Comparison of ENCODE assay signal across 8 cellular contexts in genomic region chr19:45792482-45793177, GRCh38. TPM values are rescaled to one million over a fixed set of nuclear protein-coding genes. Genes with fewer than 3 reads are reported as not detected.
DNase-seq lines count a peak whose midpoint lies in the region; ATAC-seq and TF ChIP-seq lines count a peak whose summit lies in the region.

Gene DMWD, minus strand, starts transcription at chr19:45792845. Its CDS starts 89 bp downstream, at chr19:45792756.

- peak within 1 kb of the TSS; percentile 11 for H3K4me3 ChIP-seq in mucosa of stomach (ENCODE audit: low read length)

- peak within 1 kb of the TSS; percentile 16 for H3K9ac ChIP-seq in mucosa of stomach (ENCODE audit: low read length)

- H3K4me1 Mint-ChIP-seq in IgD-negative memory B cell, result peaks cover 25 to 29% (median 25%) of the 10 kb centered on the region in 3 donors

- no peaks in the 10 kb centered on the region for H3K9me3 ChIP-seq in mucosa of stomach (ENCODE audit: control insufficient read depth, low read length)

- peaks cover 12% of the 10 kb centered on the region for H3K4me1 ChIP-seq in mucosa of stomach (ENCODE audit: control insufficient read depth, insufficient read depth, low read length)

- TF ChIP-seq POLR2A in erythroblast (IDR thresholded peaks at IDR 0.05; ENCODE audit: low read length), result peak; percentile 77

- peaks cover 5% of the 10 kb centered on the region for H3K27me3 Mint-ChIP-seq in IgD-negative memory B cell

- peak; percentile 82 for ATAC-seq in GM21528 (IDR thresholded peaks at IDR 0.05; ENCODE audit: low FRiP score, unreplicated experiment)

- H3K4me3 Mint-ChIP-seq in IgD-negative memory B cell, result peak within 1 kb of the TSS; percentile 86 to 96 (median 92)

- no peaks in the 10 kb centered on the region for H3K27me3 ChIP-seq in mucosa of stomach (ENCODE audit: control insufficient read depth, insufficient read depth, low read length)

- peaks cover 7% of the 10 kb centered on the region for H3K36me3 Mint-ChIP-seq in IgD-negative memory B cell

- H3K36me3 ChIP-seq in mucosa of stomach (ENCODE audit: control insufficient read depth, insufficient read depth, low read length), result no peaks in the 10 kb centered on the region

- no peaks in the 10 kb centered on the region for H3K9me3 Mint-ChIP-seq in IgD-negative memory B cell

- peak; percentile 100 for DNase-seq in DMS 273 (lab: John Stamatoyannopoulos, UW; ENCODE audit: unreplicated experiment)
- DNase-seq in OCI-M2 (lab: John Stamatoyannopoulos, UW; ENCODE audit: unreplicated experiment), result peak; percentile 96
- DNase-seq in activated T-cell treated with anti-CD3 and anti-CD28 coated beads, Interleukin-2, amount 50 U/mL, for 1 hour, result peak; percentile 99
- peak; percentile 98 to 100 for DNase-seq in erythroblast (lab: John Stamatoyannopoulos, UW)
- peak; percentile 99 to 100 for DNase-seq in stimulated activated CD8-positive, alpha-beta memory T cell treated with anti-CD3 and anti-CD28 coated beads, Interleukin-7, amount 100 ng/mL, for 1 hour (ENCODE audit: low read depth in 2 of 2)

- H3K27ac Mint-ChIP-seq in IgD-negative memory B cell, result peak within 1 kb of the TSS; percentile 89 to 98 (median 93)

RNA-seq across cellular contexts. Expression of gene DMWD, which starts in this region (rescaled TPM):
- polyA plus RNA-seq in IgD-negative memory B cell, result 16.7 TPM

Comparison
In these comparisons a context has a peak if more than half of its experiments do, and no peak if none do; other contexts are left out.
1. Peak in every context shown above with its lines: DNase-seq, ATAC-seq and H3K4me3 ChIP-seq.